Comparison of ENCODE assay signal across 8 cellular contexts in genomic region chr22:29994941-29995340, GRCh38.
DNase-seq lines count a peak whose midpoint lies in the region; ATAC-seq and TF ChIP-seq lines count a peak whose summit lies in the region.
"Had no signal": no experiment of that assay in that cellular context is flagged by ENCODE, and none has a peak within 500 bp of the region (broad histone marks: within the 10 kb centered on the region; RNA-seq: fewer than 3 reads in every experiment).

No MANE protein-coding gene starts in this region.

- H3K27me3 ChIP-seq in skeletal muscle tissue (ENCODE audit: control insufficient read depth in 3 of 3, insufficient read depth in 3 of 3, low read length in 3 of 3), result no peaks in the 10 kb centered on the region

- POLR2A ChIA-PET in HEK293T (lab: Yijun Ruan, JAX), result interaction anchor here (1.3 kb wide), 1 partner anchor 112 kb away, joined by 4 read pairs; the partner anchor contains the start of gene MTMR3

- no peak overlapping the region for H3K4me3 ChIP-seq in fibroblast of villous mesenchyme (ENCODE audit: low read depth, low read length)
- no peak overlapping the region for H3K4me3 ChIP-seq in skeletal muscle tissue (ENCODE audit: low read length in 3 of 3)

- no peaks in the 10 kb centered on the region for H3K9me3 ChIP-seq in skeletal muscle tissue (ENCODE audit: control insufficient read depth in 3 of 3, low read length in 3 of 3)

- peak overlapping the region; percentile 3 for H3K27ac ChIP-seq in skeletal muscle tissue (ENCODE audit: low read depth, low read length)

- in situ Hi-C loops in G401 (cut with HindIII; ENCODE audit: low sequenced_read_pairs), result no loop called here

- H3K9ac ChIP-seq in skeletal muscle tissue (ENCODE audit: low read depth in 1 of 3, low read length in 3 of 3), result peak overlapping the region in 1 of 3 donors; percentile 37

- H3K4me1 ChIP-seq in skeletal muscle tissue (ENCODE audit: control insufficient read depth in 3 of 3, insufficient read depth in 3 of 3, low read length in 3 of 3), result peaks cover 5 to 27% (median 8%) of the 10 kb centered on the region in 3 donors

- TF ChIP-seq CTCF in fibroblast of villous mesenchyme (IDR thresholded peaks at IDR 0.05; ENCODE audit: insufficient read depth, low read depth, low read length), result no peak

- peak; percentile 57 for ATAC-seq in SK-N-SH treated with all-trans-retinoic acid at 6 μM for 48 hours

- peak; percentile 6 for DNase-seq in H4 (ENCODE audit: low spot score)
- DNase-seq in fibroblast of villous mesenchyme (ENCODE audit: low read depth), result peak; percentile 82
- no peak for DNase-seq in HEK293T (ENCODE audit: extremely low spot score)
- no peak for DNase-seq in NCI-H128 (lab: John Stamatoyannopoulos, UW; ENCODE audit: unreplicated experiment)
- no peak for DNase-seq in G401 (ENCODE audit: low spot score)
- DNase-seq: NCI-H2171 had no signal

- H3K36me3 ChIP-seq in skeletal muscle tissue (ENCODE audit: control insufficient read depth in 3 of 3, insufficient read depth in 3 of 3, low read length in 3 of 3), result peaks cover 0 to 20% (median 3%) of the 10 kb centered on the region in 3 donors

- CTCF ChIA-PET in HEK293T (lab: Yijun Ruan, JAX), result no interaction called here

TF ChIP-seq in SK-N-SH treated with all-trans-retinoic acid at 6 μM for 48 hours, 23 proteins besides CTCF, POLR2A, EP300 and RAD21:
- TF ChIP-seq CSDC2 (CRISPR knock-in tag; IDR thresholded peaks at IDR 0.05) (0 out of 2 replicates have a peak, but pooled peaks have one; percentile 42), ZNF565 (CRISPR knock-in tag; conservative IDR thresholded peaks at IDR 0.05; ENCODE audit: low read depth) (no peak), GLIS3 (CRISPR knock-in tag; IDR thresholded peaks at IDR 0.05) (no peak), ZC3H10 (CRISPR knock-in tag; IDR thresholded peaks at IDR 0.05) (no peak), ZFP30 (CRISPR knock-in tag; IDR thresholded peaks at IDR 0.05) (no peak), ZNF8 (CRISPR knock-in tag; IDR thresholded peaks at IDR 0.05) (no peak), TOX (CRISPR knock-in tag; IDR thresholded peaks at IDR 0.05; ENCODE audit: borderline replicate concordance) (no peak), PPARA (CRISPR knock-in tag; IDR thresholded peaks at IDR 0.05; ENCODE audit: borderline replicate concordance) (no peak)

TF ChIP-seq in HEK293T, 16 proteins besides CTCF, POLR2A, EP300 and RAD21:
- TF ChIP-seq FOXM1 (IDR thresholded peaks at IDR 0.05; ENCODE audit: borderline replicate concordance), result no peak
- no peak for TF ChIP-seq LEF1 (IDR thresholded peaks at IDR 0.05; ENCODE audit: borderline replicate concordance)

Comparison
In these comparisons a context has a peak if more than half of its experiments do, and no peak if none do; other contexts are left out.
1. DNase-seq: peak in H4 (single experiment) and fibroblast of villous mesenchyme (single experiment); none in HEK293T (single experiment), NCI-H128 (single experiment) and G401 (single experiment).